Comparison of ENCODE assay signal across 13 cellular contexts in the genomic region with DNA sequence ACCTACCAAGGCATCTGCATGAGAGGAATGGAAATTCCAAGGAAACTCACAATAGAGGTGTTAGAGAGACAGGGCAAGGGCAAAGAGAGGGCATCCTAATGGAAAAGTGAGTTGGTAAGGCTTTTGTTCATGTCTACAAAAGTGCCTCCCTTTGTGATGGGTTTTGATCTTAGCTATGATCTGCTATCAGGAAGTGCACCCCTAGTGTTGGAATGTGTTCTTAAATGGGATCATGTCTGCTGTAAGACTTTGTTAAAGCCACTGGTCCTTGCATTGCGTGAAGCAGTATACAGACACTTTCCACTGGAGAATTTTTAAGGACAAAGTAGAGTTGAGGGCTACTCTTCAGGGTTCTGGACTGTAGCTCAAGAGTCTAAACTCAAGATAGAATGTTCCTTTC.
DNase-seq lines count a peak whose midpoint lies in the region; ATAC-seq and TF ChIP-seq lines count a peak whose summit lies in the region.
"Had no signal": no experiment of that assay in that cellular context is flagged by ENCODE, and none has a peak within 500 bp of the region (broad histone marks: within the 10 kb centered on the region; RNA-seq: fewer than 3 reads in every experiment).

No MANE protein-coding gene starts in this region.

- no peaks in the 10 kb centered on the region for H3K79me2 ChIP-seq in mesendoderm (ENCODE audit: control insufficient read depth, insufficient read depth, low read length)

- no peak overlapping the region for H3K4me3 Mint-ChIP-seq in activated T-helper 17 cell treated with anti-CD3 and anti-CD28 coated beads, Interleukin-2, amount 50 U/mL, for 72 hours
- H3K4me3 Mint-ChIP-seq: natural killer cell had no signal

- dilution Hi-C loops in IMR-90 (cut with HindIII; ENCODE audit: low sequenced_read_pairs, unreplicated experiment): no loop called here

- TF ChIP-seq RAD21 in IMR-90 (IDR thresholded peaks at IDR 0.05; ENCODE audit: low read length): no peak

- H4K20me1 ChIP-seq in IMR-90 (ENCODE audit: insufficient read depth, low read length): no peaks in the 10 kb centered on the region

- no peak overlapping the region for H4K91ac ChIP-seq in IMR-90 (ENCODE audit: insufficient read depth, low read depth, low read length)

- no TSS peak for BruUV-seq in IMR-90 (replicated peaks; lab: Mats Ljungman, UMichigan)

- H4K5ac ChIP-seq in IMR-90 (ENCODE audit: low read depth, low read length): no peak overlapping the region
- no peak overlapping the region for H4K5ac ChIP-seq in mesendoderm (ENCODE audit: low read length)

- intact Hi-C loops in IMR-90 (cut with micrococcal nuclease): no loop called here

- 100% methylated on average over 1 of the region's 1 CpG; no CpG with 5 or more reads in 1 of the 2 experiments for WGBS in IMR-90 (ENCODE audit: extremely low coverage in 2 of 2, insufficient read length in 1 of 2), 2 experiments
- WGBS in mesendoderm (ENCODE audit: extremely low coverage, insufficient coverage, low lambda C conversion rate): no CpG with 5 or more reads among the region's 1 CpG

- DNase-seq in EL: peak; percentile 19
- no peak for DNase-seq in IMR-90
- DNase-seq in mesendoderm: peak; percentile 49
- no peak for DNase-seq in AG08395 (ENCODE audit: low spot score)
- DNase-seq: activated CD4-positive, alpha-beta T cell treated with anti-CD3 and anti-CD28 coated beads for 4 hours; aorta; GOT3; head of caudate nucleus; natural killer cell had no signal

- no peaks in the 10 kb centered on the region; the same call in 1 of the 2 replicates for H3K9me3 ChIP-seq in IMR-90 (ENCODE audit: control insufficient read depth, insufficient read depth, low read length)

- CTCF ChIA-PET in IMR-90 (lab: Yijun Ruan, JAX): interaction anchor here (0.6 to 3.3 kb wide), 6 partner anchors 10 to 1123 kb away, joined by 3 to 11 read pairs (median 4); no protein-coding TSS in a partner anchor

- 0 out of 2 replicates have a peak, but pooled peaks have one; percentile 6 for TF ChIP-seq CTCF in IMR-90 (conservative IDR thresholded peaks at IDR 0.05; ENCODE audit: low read depth, low read length)

- peaks cover 6% of the 10 kb centered on the region for H3K4me1 Mint-ChIP-seq in activated T-helper 17 cell treated with anti-CD3 and anti-CD28 coated beads, Interleukin-2, amount 50 U/mL, for 72 hours

- H3K9ac ChIP-seq in IMR-90 (ENCODE audit: low read depth, low read length) (no peak overlapping the region), mesendoderm (ENCODE audit: low read length) (no peak overlapping the region)

- POLR2A ChIA-PET in IMR-90 (lab: Charles Lee; ENCODE audit: unreplicated experiment): no interaction called here

- ATAC-seq in IMR-90 (ENCODE audit: low read depth) (no peak), GM18505 (IDR thresholded peaks at IDR 0.05; ENCODE audit: unreplicated experiment) (no peak), GM19351 (IDR thresholded peaks at IDR 0.05; ENCODE audit: unreplicated experiment) (no peak), HG03095 (IDR thresholded peaks at IDR 0.05; ENCODE audit: unreplicated experiment) (no peak)
- ATAC-seq in activated T-helper 17 cell treated with anti-CD3 and anti-CD28 coated beads, Interleukin-2, amount 50 U/mL, for 72 hours (replicated peaks): no peak
- ATAC-seq: natural killer cell had no signal

- H3K36me3 ChIP-seq in IMR-90 (ENCODE audit: control insufficient read depth, insufficient read depth, low read length): no peaks in the 10 kb centered on the region
- no peaks in the 10 kb centered on the region for H3K36me3 ChIP-seq in mesendoderm (ENCODE audit: control insufficient read depth, insufficient read depth, low read length)

- H3K27ac Mint-ChIP-seq in activated T-helper 17 cell treated with anti-CD3 and anti-CD28 coated beads, Interleukin-2, amount 50 U/mL, for 72 hours: peak overlapping the region; percentile 34
- H3K27ac Mint-ChIP-seq: natural killer cell had no signal

- no peak overlapping the region for H2AFZ ChIP-seq in IMR-90 (replicated peaks; ENCODE audit: low read length, poor library complexity)

- peaks cover 1% of the 10 kb centered on the region; the same call in 1 of the 2 replicates for H3K4me1 ChIP-seq in IMR-90 (ENCODE audit: control insufficient read depth, insufficient read depth, low read length)
- peaks cover 1% of the 10 kb centered on the region for H3K4me1 ChIP-seq in mesendoderm (ENCODE audit: control insufficient read depth, low read depth, low read length)

- H2BK120ac ChIP-seq in IMR-90 (ENCODE audit: low read depth, low read length) (no peak overlapping the region), mesendoderm (ENCODE audit: low read depth, low read length) (no peak overlapping the region)

- peaks cover 14% of the 10 kb centered on the region for H3K36me3 Mint-ChIP-seq in activated T-helper 17 cell treated with anti-CD3 and anti-CD28 coated beads, Interleukin-2, amount 50 U/mL, for 72 hours (ENCODE audit: low read depth)
- H3K36me3 Mint-ChIP-seq: natural killer cell had no signal

- TF ChIP-seq POLR2A in IMR-90 (IDR thresholded peaks at IDR 0.05; ENCODE audit: low read depth, low read length): no peak
- TF ChIP-seq POLR2A in GM18505 (IDR thresholded peaks at IDR 0.05; ENCODE audit: borderline replicate concordance, extremely low read depth, insufficient read depth, insufficient read length): no peak

- H3K27ac ChIP-seq in IMR-90 (ENCODE audit: insufficient read depth, low read length) (no peak overlapping the region), mesendoderm (ENCODE audit: low read depth, low read length) (no peak overlapping the region)

- H3K56ac ChIP-seq in IMR-90 (ENCODE audit: extremely low read depth, insufficient read depth, low read length) (no peak overlapping the region), mesendoderm (ENCODE audit: low read length) (no peak overlapping the region)

- no peaks in the 10 kb centered on the region for H3K9me1 ChIP-seq in IMR-90 (ENCODE audit: insufficient read depth, low read length)

- H2BK15ac ChIP-seq in IMR-90 (ENCODE audit: low read depth, low read length) (no peak overlapping the region), mesendoderm (replicated peaks; ENCODE audit: low read depth) (no peak overlapping the region)

- no peak overlapping the region for H3K4ac ChIP-seq in IMR-90 (ENCODE audit: low read depth, low read length)
- no peak overlapping the region for H3K4ac ChIP-seq in mesendoderm (ENCODE audit: low read depth, low read length)

- in situ Hi-C loops in IMR-90 (cut with MboI; ENCODE audit: low sequenced_read_pairs): no loop called here

- H3K79me1 ChIP-seq in IMR-90 (ENCODE audit: low read depth in 1 of 2, low read length in 2 of 2) (no peaks in the 10 kb centered on the region), mesendoderm (ENCODE audit: low read length) (no peaks in the 10 kb centered on the region)

- H3K27me3 Mint-ChIP-seq in activated T-helper 17 cell treated with anti-CD3 and anti-CD28 coated beads, Interleukin-2, amount 50 U/mL, for 72 hours: no peaks in the 10 kb centered on the region

- no peak overlapping the region for H3K14ac ChIP-seq in IMR-90 (replicated peaks; ENCODE audit: low read depth, low read length)

- no peak overlapping the region for H3K23ac ChIP-seq in IMR-90 (ENCODE audit: low read depth, low read length)
- no peak overlapping the region for H3K23ac ChIP-seq in mesendoderm (ENCODE audit: low read length)

- H3K4me2 ChIP-seq in IMR-90 (ENCODE audit: low read depth, low read length) (no peak overlapping the region), mesendoderm (ENCODE audit: low read length) (no peak overlapping the region)

- no peaks in the 10 kb centered on the region for H3K9me3 Mint-ChIP-seq in activated T-helper 17 cell treated with anti-CD3 and anti-CD28 coated beads, Interleukin-2, amount 50 U/mL, for 72 hours
- H3K9me3 Mint-ChIP-seq: natural killer cell had no signal

- H3K27me3 ChIP-seq in IMR-90 (ENCODE audit: control insufficient read depth, insufficient read depth, low read length) (no peaks in the 10 kb centered on the region), mesendoderm (ENCODE audit: insufficient read depth, low read length, poor library complexity) (no peaks in the 10 kb centered on the region)

- H3K4me3 ChIP-seq in IMR-90 (ENCODE audit: insufficient read depth, low read depth, low read length) (no peak overlapping the region), mesendoderm (ENCODE audit: low read length) (no peak overlapping the region)

- H3K18ac ChIP-seq in IMR-90 (ENCODE audit: low read depth, low read length) (no peak overlapping the region), mesendoderm (ENCODE audit: low read length) (no peak overlapping the region)

- no peak overlapping the region for H2BK20ac ChIP-seq in IMR-90 (ENCODE audit: low read depth, low read length)

- no peak overlapping the region for H2AK9ac ChIP-seq in IMR-90 (replicated peaks; ENCODE audit: low read depth, low read length, poor library complexity)

- H4K8ac ChIP-seq in IMR-90 (ENCODE audit: low read depth in 2 of 2, low read length in 2 of 2): no peak overlapping the region
- H4K8ac ChIP-seq in mesendoderm (ENCODE audit: low read depth, low read length): no peak overlapping the region

- H2BK5ac ChIP-seq in IMR-90 (ENCODE audit: low read depth, low read length, poor library complexity, severe bottlenecking): no peak overlapping the region
- no peak overlapping the region for H2BK5ac ChIP-seq in mesendoderm (ENCODE audit: low read length)

- H2AK5ac ChIP-seq in IMR-90 (ENCODE audit: low read depth, low read length) (no peak overlapping the region), mesendoderm (ENCODE audit: low read length) (no peak overlapping the region)

TF ChIP-seq in IMR-90, 13 proteins besides CTCF, POLR2A, EP300 and RAD21:
- no peak for TF ChIP-seq MAFK (IDR thresholded peaks at IDR 0.05; ENCODE audit: low read depth, low read length)

Comparison
In these comparisons a context has a peak if more than half of its experiments do, and no peak if none do; other contexts are left out.
1. DNase-seq: peak in EL (single experiment) and mesendoderm (single experiment); none in IMR-90 (single experiment) and AG08395 (single experiment).